ENCODE assay signal across 1 cellular context in genomic region chr2:158477202-158477601, GRCh38.
TF ChIP-seq lines count a peak whose summit lies in the region.

No MANE protein-coding gene starts in this region.

TF ChIP-seq in endothelial cell of umbilical vein, 7 proteins besides CTCF, POLR2A, EP300 and RAD21:
- TF ChIP-seq POLR2AphosphoS5 (IDR thresholded peaks at IDR 0.05; ENCODE audit: insufficient read depth, low read depth, low read length) (no peak), FOS (IDR thresholded peaks at IDR 0.05; ENCODE audit: borderline replicate concordance, insufficient read depth, low read length) (no peak), MYC (IDR thresholded peaks at IDR 0.05; ENCODE audit: low read depth, low read length) (no peak), MAX (IDR thresholded peaks at IDR 0.05; ENCODE audit: insufficient read depth, insufficient read length) (no peak), JUN (IDR thresholded peaks at IDR 0.05; ENCODE audit: borderline replicate concordance, insufficient read depth, insufficient read length, low read depth) (no peak), GATA2 (IDR thresholded peaks at IDR 0.05; ENCODE audit: insufficient read depth, insufficient read length, low read depth, low read length) (no peak)
TF ChIP-seq in endothelial cell of umbilical vein: peak in this region for 0.
